8 cellular contexts compared by ENCODE assay signal in genomic region chr7:130903358-130903974, GRCh38.
DNase-seq lines count a peak whose midpoint lies in the region; FAIRE-seq and TF ChIP-seq lines count a peak whose summit lies in the region.

No MANE protein-coding gene starts in this region.

- peaks cover 49% of the 10 kb centered on the region for H3K4me1 Mint-ChIP-seq in T-helper 1 cell treated with Interleukin-12 subunit alpha and Interleukin-12 subunit beta and Interleukin-4 antibody, amounts not matched to agents 30 μg/mL and 1 μg/mL, for 36 hours (ENCODE audit: low read depth)
- peaks cover 61% of the 10 kb centered on the region for H3K4me1 Mint-ChIP-seq in activated T-helper 2 cell treated with anti-CD3 and anti-CD28 coated beads, Interferon-gamma antibody, Interleukin-2, Interleukin-4, amounts not matched to agents 10 μg/mL and 5 μg/mL and 100 μg/mL, durations not matched to agents 14 hours and 24 hours and 36 hours (ENCODE audit: low read depth)

- H3K4me3 ChIP-seq in left ventricle myocardium inferior (no peak overlapping the region), subcutaneous abdominal adipose tissue (ENCODE audit: low read depth in 1 of 5, low read length in 5 of 5) (no peak overlapping the region)

- H3K27me3 Mint-ChIP-seq in T-helper 1 cell treated with Interleukin-12 subunit alpha and Interleukin-12 subunit beta and Interleukin-4 antibody, amounts not matched to agents 30 μg/mL and 1 μg/mL, for 36 hours (ENCODE audit: low read depth) = no peaks in the 10 kb centered on the region
- H3K27me3 Mint-ChIP-seq in activated T-helper 2 cell treated with anti-CD3 and anti-CD28 coated beads, Interferon-gamma antibody, Interleukin-2, Interleukin-4, amounts not matched to agents 10 μg/mL and 5 μg/mL and 100 μg/mL, durations not matched to agents 14 hours and 24 hours and 36 hours (ENCODE audit: low read depth) = no peaks in the 10 kb centered on the region

- no peak overlapping the region for H3K9ac ChIP-seq in subcutaneous abdominal adipose tissue (ENCODE audit: low read length in 5 of 5)

- intact Hi-C loops in activated T-helper 2 cell treated with anti-CD3 and anti-CD28 coated beads, Interferon-gamma antibody, Interleukin-2, Interleukin-4, amounts not matched to agents 10 μg/mL and 5 μg/mL and 100 μg/mL, durations not matched to agents 14 hours and 24 hours and 36 hours (cut with micrococcal nuclease) = no loop called here
- intact Hi-C loops in left ventricle myocardium inferior (cut with micrococcal nuclease) = no loop called here

- no peak for FAIRE-seq in GM19239 (lab: Jason Lieb, UNC)

- H3K27ac Mint-ChIP-seq in T-helper 1 cell treated with Interleukin-12 subunit alpha and Interleukin-12 subunit beta and Interleukin-4 antibody, amounts not matched to agents 30 μg/mL and 1 μg/mL, for 36 hours = peak overlapping the region; percentile 62
- peak overlapping the region; percentile 66 for H3K27ac Mint-ChIP-seq in activated T-helper 2 cell treated with anti-CD3 and anti-CD28 coated beads, Interferon-gamma antibody, Interleukin-2, Interleukin-4, amounts not matched to agents 10 μg/mL and 5 μg/mL and 100 μg/mL, durations not matched to agents 14 hours and 24 hours and 36 hours

- DNase-seq in T-helper 1 cell (no peak), left ventricle myocardium inferior (no peak), GM19239 (ENCODE audit: insufficient read length, low spot score) (no peak), Kasumi-1 (lab: John Stamatoyannopoulos, UW) (no peak), DMS153 (lab: John Stamatoyannopoulos, UW) (no peak)
- DNase-seq in activated T-helper 2 cell treated with anti-CD3 and anti-CD28 coated beads, Interferon-gamma antibody, Interleukin-2, Interleukin-4, amounts not matched to agents 10 μg/mL and 5 μg/mL and 100 μg/mL, durations not matched to agents 14 hours and 24 hours and 36 hours (ENCODE audit: low spot score) = no peak

- peak overlapping the region; percentile 84 for H3K27ac ChIP-seq in left ventricle myocardium inferior (replicated peaks)
- H3K27ac ChIP-seq in subcutaneous abdominal adipose tissue (ENCODE audit: low read depth, low read length) = peak overlapping the region; percentile 37

- H3K4me3 Mint-ChIP-seq in T-helper 1 cell treated with Interleukin-12 subunit alpha and Interleukin-12 subunit beta and Interleukin-4 antibody, amounts not matched to agents 30 μg/mL and 1 μg/mL, for 36 hours = no peak overlapping the region
- peak overlapping the region; percentile 10 for H3K4me3 Mint-ChIP-seq in activated T-helper 2 cell treated with anti-CD3 and anti-CD28 coated beads, Interferon-gamma antibody, Interleukin-2, Interleukin-4, amounts not matched to agents 10 μg/mL and 5 μg/mL and 100 μg/mL, durations not matched to agents 14 hours and 24 hours and 36 hours (ENCODE audit: low read depth)

- H3K27me3 ChIP-seq in left ventricle myocardium inferior (ENCODE audit: low read depth) = no peaks in the 10 kb centered on the region
- no peaks in the 10 kb centered on the region for H3K27me3 ChIP-seq in subcutaneous abdominal adipose tissue (ENCODE audit: control insufficient read depth in 5 of 5, insufficient read depth in 4 of 5, low read length in 5 of 5)

- H3K9me3 ChIP-seq in left ventricle myocardium inferior (replicated peaks) (no peaks in the 10 kb centered on the region), subcutaneous abdominal adipose tissue (ENCODE audit: control insufficient read depth in 5 of 5, low read length in 5 of 5) (no peaks in the 10 kb centered on the region)

- TF ChIP-seq CTCF in left ventricle myocardium inferior (IDR thresholded peaks at IDR 0.05; ENCODE audit: borderline replicate concordance) = no peak

- no peaks in the 10 kb centered on the region for H3K9me3 Mint-ChIP-seq in T-helper 1 cell treated with Interleukin-12 subunit alpha and Interleukin-12 subunit beta and Interleukin-4 antibody, amounts not matched to agents 30 μg/mL and 1 μg/mL, for 36 hours
- H3K9me3 Mint-ChIP-seq in activated T-helper 2 cell treated with anti-CD3 and anti-CD28 coated beads, Interferon-gamma antibody, Interleukin-2, Interleukin-4, amounts not matched to agents 10 μg/mL and 5 μg/mL and 100 μg/mL, durations not matched to agents 14 hours and 24 hours and 36 hours = no peaks in the 10 kb centered on the region

- H3K4me1 ChIP-seq in left ventricle myocardium inferior (peaks cover 81% of the 10 kb centered on the region), subcutaneous abdominal adipose tissue (ENCODE audit: control insufficient read depth in 5 of 5, insufficient read depth in 5 of 5, low read length in 5 of 5) (peaks cover 0 to 27% (median 8%) of the 10 kb centered on the region in 5 donors)

- H3K36me3 ChIP-seq in left ventricle myocardium inferior (peaks cover 4% of the 10 kb centered on the region), subcutaneous abdominal adipose tissue (ENCODE audit: control insufficient read depth in 5 of 5, insufficient read depth in 5 of 5, low read length in 5 of 5) (peaks cover 0 to 24% (median 13%) of the 10 kb centered on the region in 5 donors)

- peaks cover 28% of the 10 kb centered on the region for H3K36me3 Mint-ChIP-seq in T-helper 1 cell treated with Interleukin-12 subunit alpha and Interleukin-12 subunit beta and Interleukin-4 antibody, amounts not matched to agents 30 μg/mL and 1 μg/mL, for 36 hours (ENCODE audit: low read depth)
- H3K36me3 Mint-ChIP-seq in activated T-helper 2 cell treated with anti-CD3 and anti-CD28 coated beads, Interferon-gamma antibody, Interleukin-2, Interleukin-4, amounts not matched to agents 10 μg/mL and 5 μg/mL and 100 μg/mL, durations not matched to agents 14 hours and 24 hours and 36 hours (ENCODE audit: low read depth) = peaks cover 82% of the 10 kb centered on the region
